In the genomic region with DNA sequence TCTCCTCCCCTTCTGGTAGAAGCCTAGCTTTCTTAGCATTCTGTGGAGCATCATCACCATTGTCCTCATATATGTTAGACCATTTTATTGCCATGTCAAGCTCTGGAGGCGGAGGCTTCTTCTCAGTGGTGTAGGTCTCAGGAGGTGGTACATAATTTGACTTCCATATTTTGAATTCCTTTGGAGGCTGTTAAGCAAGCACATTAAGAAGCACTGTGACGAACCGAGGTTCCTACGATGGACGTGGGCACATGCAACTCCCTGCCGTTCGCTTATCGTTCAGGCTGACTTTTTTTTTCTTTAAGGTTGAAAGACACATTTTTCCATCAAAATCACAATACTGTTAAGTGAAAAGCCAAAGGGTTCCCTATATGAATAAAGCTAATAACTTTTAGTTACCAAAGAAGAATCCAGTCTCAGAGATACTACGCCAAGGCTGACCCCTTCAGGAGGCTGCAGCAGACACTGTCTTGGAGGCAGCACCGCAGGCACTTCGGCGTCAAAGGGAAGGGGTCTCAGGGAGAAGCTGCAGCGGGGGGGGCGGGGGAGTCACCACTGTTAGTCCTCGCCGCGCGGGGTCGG, we compare ENCODE assay signal across 8 cellular contexts. TPM values are rescaled to one million over a fixed set of nuclear protein-coding genes. Genes with fewer than 3 reads are reported as not detected.
DNase-seq lines count a peak whose midpoint lies in the region; ATAC-seq and TF ChIP-seq lines count a peak whose summit lies in the region.

No MANE protein-coding gene starts in this region.

- H3K4me1 Mint-ChIP-seq in memory B cell: peaks cover 24% of the 10 kb centered on the region

- H3K27ac Mint-ChIP-seq in memory B cell: peak overlapping the region; percentile 88

- H3K27me3 Mint-ChIP-seq in memory B cell: no peaks in the 10 kb centered on the region

- H3K27ac ChIP-seq in body of pancreas (peak overlapping the region in 3 of 4 donors; percentile 59 to 84 (median 80)), vagina (peak overlapping the region; percentile 69)

- peaks cover 16% of the 10 kb centered on the region for H3K36me3 Mint-ChIP-seq in memory B cell

- H3K9me3 ChIP-seq in body of pancreas (no peaks in the 10 kb centered on the region), vagina (no peaks in the 10 kb centered on the region)

- peak overlapping the region; percentile 92 to 94 for H3K4me3 ChIP-seq in body of pancreas
- H3K4me3 ChIP-seq in vagina: peak overlapping the region; percentile 83 to 97

- peaks cover 1% of the 10 kb centered on the region for H3K9me3 Mint-ChIP-seq in memory B cell

- H3K27me3 ChIP-seq in body of pancreas (no peaks in the 10 kb centered on the region), vagina (no peaks in the 10 kb centered on the region)

- DNase-seq in Right ventricle myocardium superior (no peak), left cardiac atrium (no peak), body of pancreas (peak in 1 of 4 donors; percentile 20), memory B cell (ENCODE audit: low spot score in 2 of 2) (no peak), vagina (ENCODE audit: extremely low spot score in 2 of 2) (no peak), foreskin melanocyte (no peak), amniotic stem cell (lab: John Stamatoyannopoulos, UW) (no peak)

- 4 to 5% methylated on average over 10 to 19 of the region's 19 CpGs for WGBS in body of pancreas, 2 donors

- no peak for TF ChIP-seq POLR2A in body of pancreas (IDR thresholded peaks at IDR 0.05)
- no peak for TF ChIP-seq POLR2A in vagina (IDR thresholded peaks at IDR 0.05)

- peak; percentile 16 for ATAC-seq in Right ventricle myocardium superior (ENCODE audit: poor library complexity)
- ATAC-seq in left cardiac atrium: no peak
- no peak for ATAC-seq in body of pancreas
- ATAC-seq in memory B cell (ENCODE audit: low read depth): no peak
- ATAC-seq in activated CD4-positive, CD25-positive, alpha-beta regulatory T cell treated with anti-CD3 and anti-CD28 coated beads, Interleukin-2, amount 50 U/mL, for 24 hours: no peak

- TF ChIP-seq CTCF in body of pancreas (IDR thresholded peaks at IDR 0.05): no peak
- no peak for TF ChIP-seq CTCF in vagina (IDR thresholded peaks at IDR 0.05)

- H3K4me3 Mint-ChIP-seq in memory B cell: peak overlapping the region; percentile 99

- H3K4me1 ChIP-seq in body of pancreas (peaks cover 69% of the 10 kb centered on the region), vagina (peaks cover 25% of the 10 kb centered on the region)

- H3K36me3 ChIP-seq in body of pancreas (replicated peaks in 1 of 2; ENCODE audit: insufficient read depth in 1 of 2, low read depth in 2 of 2): no peaks in the 10 kb centered on the region
- H3K36me3 ChIP-seq in vagina: peaks cover 0 to 19% of the 10 kb centered on the region in 2 donors

- intact Hi-C loops in Right ventricle myocardium superior (cut with DNase I) (loop anchor here (5.0 kb wide), 1 partner anchor 316 kb away; no protein-coding TSS in a partner anchor), left cardiac atrium (cut with DNase I) (loop anchor here (2.0 to 10.0 kb wide), 4 partner anchors 151 to 314 kb away; a partner anchor contains a TSS), body of pancreas (cut with DNase I) (no loop called here), vagina (cut with DNase I) (loop anchor here (10.0 kb wide), 1 partner anchor 754 kb away; a partner anchor contains a TSS)

RNA-seq across cellular contexts. Expression of a gene that starts 0.8 kb away (rescaled TPM):
- total RNA-seq in Right ventricle myocardium superior (17.8 TPM), left cardiac atrium (10 to 100 TPM; 15.6 to 17.6 TPM), body of pancreas (10 to 100 TPM in 1 of 2 donors, 1 to 10 TPM in 1; 6.6 to 20.2 TPM), vagina (13.0 TPM)

RNA-seq across cellular contexts. Expression of a gene that starts 17.8 kb away (rescaled TPM):
- total RNA-seq in Right ventricle myocardium superior (7.9 TPM), left cardiac atrium (10 to 100 TPM in 1 of 2 donors, 1 to 10 TPM in 1; 9.0 to 12.7 TPM), body of pancreas (1 to 10 TPM; 4.9 to 9.3 TPM), vagina (12.3 TPM)

RNA-seq across cellular contexts. Expression of a gene that starts 57.8 kb away (rescaled TPM):
- total RNA-seq in Right ventricle myocardium superior: 21.4 TPM
- total RNA-seq in left cardiac atrium: 10 to 100 TPM; 14.3 to 14.5 TPM
- 10 to 100 TPM; 12.2 to 17.5 TPM for total RNA-seq in body of pancreas
- 4.7 TPM for total RNA-seq in vagina
